In genomic region chr4:56387023-56388001, GRCh38 we compare ENCODE assay signal across 7 cellular contexts. TPM values are rescaled to one million over a fixed set of nuclear protein-coding genes. Genes with fewer than 3 reads are reported as not detected.
DNase-seq lines count a peak whose midpoint lies in the region; ATAC-seq, FAIRE-seq and TF ChIP-seq lines count a peak whose summit lies in the region.

AASDH (minus strand) TSS chr4:56387491; CDS start chr4:56384299, 3,192 bp downstream.

- H3K4me3 ChIP-seq in astrocyte (ENCODE audit: insufficient read depth, low read depth, low read length), result peak within 1 kb of the TSS; percentile 94
- H3K4me3 ChIP-seq in rectal smooth muscle tissue (ENCODE audit: low read length), result peak within 1 kb of the TSS; percentile 97

- no peaks in the 10 kb centered on the region for H3K27me3 ChIP-seq in astrocyte (ENCODE audit: insufficient read depth, low read length)
- no peaks in the 10 kb centered on the region for H3K27me3 ChIP-seq in rectal smooth muscle tissue (ENCODE audit: control insufficient read depth, insufficient read depth, low read length)

- peaks cover 32% of the 10 kb centered on the region for H3K79me2 ChIP-seq in astrocyte (ENCODE audit: insufficient read depth, low read length)

- H3K4me2 ChIP-seq in astrocyte (ENCODE audit: low read length), result peak within 1 kb of the TSS; percentile 94

- H3K4me3 Mint-ChIP-seq in astrocyte (ENCODE audit: unreplicated experiment), result peak within 1 kb of the TSS; percentile 92

- H3K36me3 Mint-ChIP-seq in astrocyte (ENCODE audit: low read depth, unreplicated experiment), result peaks cover 3% of the 10 kb centered on the region

- peak within 1 kb of the TSS; percentile 96 for H2AFZ ChIP-seq in astrocyte (ENCODE audit: low read depth, low read length)

- peak within 1 kb of the TSS; percentile 96 for H3K9ac ChIP-seq in astrocyte (ENCODE audit: low read length)
- H3K9ac ChIP-seq in rectal smooth muscle tissue (ENCODE audit: low read length), result peak within 1 kb of the TSS; percentile 86

- H3K27ac ChIP-seq in astrocyte (ENCODE audit: low read depth, low read length) (peak within 1 kb of the TSS; percentile 97), rectal smooth muscle tissue (ENCODE audit: low read depth, low read length) (peak within 1 kb of the TSS; percentile 99)

- FAIRE-seq in astrocyte (lab: Jason Lieb, UNC), result peak; percentile 17

- peak within 1 kb of the TSS; percentile 99 for H3K27ac Mint-ChIP-seq in astrocyte (ENCODE audit: unreplicated experiment)

- H4K20me1 ChIP-seq in astrocyte (ENCODE audit: insufficient read depth, low read length), result no peaks in the 10 kb centered on the region

- no peaks in the 10 kb centered on the region for H3K27me3 Mint-ChIP-seq in astrocyte (ENCODE audit: low read depth, unreplicated experiment)

- no peaks in the 10 kb centered on the region for H3K36me3 ChIP-seq in astrocyte (ENCODE audit: insufficient read depth, low read length)
- H3K36me3 ChIP-seq in rectal smooth muscle tissue (ENCODE audit: control insufficient read depth, insufficient read depth, low read length), result no peaks in the 10 kb centered on the region

- H3K4me1 ChIP-seq in astrocyte (ENCODE audit: insufficient read depth, low read length) (peaks cover 6% of the 10 kb centered on the region), rectal smooth muscle tissue (ENCODE audit: control insufficient read depth, insufficient read depth, low read length) (no peaks in the 10 kb centered on the region)

- no peak for TF ChIP-seq CTCF in astrocyte (IDR thresholded peaks at IDR 0.05; ENCODE audit: insufficient read depth, low read depth, low read length)

- H3K9me3 Mint-ChIP-seq in astrocyte (ENCODE audit: unreplicated experiment), result no peaks in the 10 kb centered on the region

- ATAC-seq in GM18502 (IDR thresholded peaks at IDR 0.05; ENCODE audit: poor library complexity, unreplicated experiment) (peak; percentile 97), HG02970 (IDR thresholded peaks at IDR 0.05; ENCODE audit: low FRiP score, unreplicated experiment) (peak; percentile 92)

- DNase-seq in NCI-H1930 (lab: John Stamatoyannopoulos, UW) (peak; percentile 91 to 93), T-helper 22 cell (ENCODE audit: low read depth) (peak; percentile 88), astrocyte (ENCODE audit: low read depth) (peak; percentile 91), hepatic stellate cell (ENCODE audit: low spot score) (peak; percentile 90)

- peaks cover 11% of the 10 kb centered on the region for H3K4me1 Mint-ChIP-seq in astrocyte (ENCODE audit: low read depth, unreplicated experiment)

- no peaks in the 10 kb centered on the region for H3K9me3 ChIP-seq in astrocyte (ENCODE audit: insufficient read depth, low read depth, low read length)

RNA-seq across cellular contexts. Expression of gene AASDH, which starts in this region (rescaled TPM):
- total RNA-seq in astrocyte, result 6.3 and 7.3 TPM in 2 replicates

Comparison
In these comparisons a context has a peak if more than half of its experiments do, and no peak if none do; other contexts are left out.
1. Peak in every context shown above with its lines: DNase-seq, ATAC-seq, H3K4me3 ChIP-seq and H3K27ac ChIP-seq.